9 cellular contexts compared by ENCODE assay signal in the genomic region with DNA sequence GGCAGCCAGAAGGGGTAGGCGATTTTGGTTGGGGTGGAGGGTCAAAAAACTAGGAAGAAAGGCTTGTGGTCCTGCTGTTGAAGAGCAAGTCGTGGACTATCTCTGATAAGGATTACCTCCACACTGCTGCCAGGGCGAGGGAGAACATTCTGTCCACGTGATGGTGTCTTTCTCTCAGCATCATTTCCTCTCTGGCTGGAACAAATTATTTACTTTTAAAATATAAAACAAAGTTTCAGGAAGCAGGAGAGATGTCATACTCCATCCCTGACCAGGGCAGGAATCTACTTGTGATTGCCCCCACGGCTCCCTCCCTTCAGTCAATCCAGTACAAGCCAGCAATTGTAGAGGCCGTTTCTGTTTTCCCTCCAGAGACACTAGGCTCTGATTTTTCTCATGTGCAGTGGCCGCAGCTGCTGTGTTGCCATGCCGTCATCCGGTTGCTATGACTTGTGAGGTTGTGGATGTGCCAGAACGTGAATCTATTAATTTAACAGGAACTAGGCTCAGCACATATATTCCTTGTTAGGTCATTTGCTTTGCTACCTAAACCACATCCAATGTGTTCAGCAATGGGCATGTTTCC.
A peak's percentile ranks its signal among the peaks of the same experiment; 100 is the strongest.
DNase-seq lines count a peak whose midpoint lies in the region; ATAC-seq and TF ChIP-seq lines count a peak whose summit lies in the region.
"Had no signal": no experiment of that assay in that cellular context is flagged by ENCODE, and none has a peak within 500 bp of the region (broad histone marks: within the 10 kb centered on the region; RNA-seq: fewer than 3 reads in every experiment).

No MANE protein-coding gene starts in this region.

- peaks cover 33% of the 10 kb centered on the region for H3K4me1 Mint-ChIP-seq in activated CD4-positive, alpha-beta T cell treated with anti-CD3 and anti-CD28 coated beads, Interleukin-2, amount 10 ng/mL, durations not matched to agents 24 days and 14 days

- intact Hi-C loops in adrenal gland (cut with DNase I) (no loop called here), heart left ventricle (cut with DNase I) (loop anchor here in 7 of 10 donors (5.0 to 10.0 kb wide), 3 partner anchors 37 to 65 kb away; no protein-coding TSS in a partner anchor), sciatic nerve (cut with DNase I) (no loop called here)
- intact Hi-C loops in activated CD4-positive, alpha-beta T cell treated with anti-CD3 and anti-CD28 coated beads, Interleukin-2, amount 10 ng/mL, durations not matched to agents 24 days and 14 days (cut with micrococcal nuclease) = loop anchor here (5.0 kb wide), 1 partner anchor 48 kb away; no protein-coding TSS in a partner anchor

- no peaks in the 10 kb centered on the region for H3K27me3 ChIP-seq in adrenal gland
- H3K27me3 ChIP-seq in heart left ventricle = no peaks in the 10 kb centered on the region

- H3K27me3 Mint-ChIP-seq in activated CD4-positive, alpha-beta T cell treated with anti-CD3 and anti-CD28 coated beads, Interleukin-2, amount 10 ng/mL, durations not matched to agents 24 days and 14 days = no peaks in the 10 kb centered on the region

- TF ChIP-seq CTCF in adrenal gland (IDR thresholded peaks at IDR 0.05) = no peak
- TF ChIP-seq CTCF in heart left ventricle (IDR thresholded peaks at IDR 0.05) = no peak

- H3K4me1 ChIP-seq in adrenal gland (replicated peaks in 1 of 2) (peaks cover 22 to 56% of the 10 kb centered on the region in 2 donors), heart left ventricle (peaks cover 11 to 64% (median 47%) of the 10 kb centered on the region in 12 donors)

- no peak overlapping the region for H3K4me3 Mint-ChIP-seq in activated CD4-positive, alpha-beta T cell treated with anti-CD3 and anti-CD28 coated beads, Interleukin-2, amount 10 ng/mL, durations not matched to agents 24 days and 14 days

- H3K36me3 ChIP-seq in adrenal gland (replicated peaks in 1 of 2) (no peaks in the 10 kb centered on the region), heart left ventricle (peaks cover 0 to 9% (median 0%) of the 10 kb centered on the region in 9 donors)

- H3K4me3 ChIP-seq in adrenal gland = no peak overlapping the region
- peak overlapping the region in 2 of 12 donors; percentile 4 to 13 for H3K4me3 ChIP-seq in heart left ventricle

- no peaks in the 10 kb centered on the region for H3K36me3 Mint-ChIP-seq in activated CD4-positive, alpha-beta T cell treated with anti-CD3 and anti-CD28 coated beads, Interleukin-2, amount 10 ng/mL, durations not matched to agents 24 days and 14 days (ENCODE audit: low read depth)

- DNase-seq in COLO829 (ENCODE audit: low spot score) (peak; percentile 21), adrenal gland (peak in 5 of 7 donors; percentile 31 to 91 (median 48)), heart left ventricle (peak; percentile 63 to 80 (median 76)), sciatic nerve (ENCODE audit: low spot score) (peak; percentile 82), NCI-H1092 treated with DMSO at 0.1 percent for 48 hours (lab: John Stamatoyannopoulos, UW) (no peak)
- DNase-seq in activated CD4-positive, alpha-beta T cell treated with anti-CD3 and anti-CD28 coated beads, Interleukin-2, amount 10 ng/mL, durations not matched to agents 24 days and 14 days = no peak
- DNase-seq: cerebellar nuclear complex had no signal

- H3K27ac Mint-ChIP-seq in activated CD4-positive, alpha-beta T cell treated with anti-CD3 and anti-CD28 coated beads, Interleukin-2, amount 10 ng/mL, durations not matched to agents 24 days and 14 days = no peak overlapping the region

- 55 to 73% (median 59%) methylated on average over 10 of the region's 10 CpGs for WGBS in adrenal gland, 4 donors
- 29 to 49% (median 40%) methylated on average over 10 of the region's 10 CpGs for WGBS in heart left ventricle, 4 donors

- peak; percentile 27 to 75 (median 40) for ATAC-seq in heart left ventricle
- ATAC-seq in sciatic nerve = peak; percentile 80
- no peak for ATAC-seq in GM21737 (IDR thresholded peaks at IDR 0.05; ENCODE audit: unreplicated experiment)
- ATAC-seq in HG03432 (IDR thresholded peaks at IDR 0.05; ENCODE audit: unreplicated experiment) = no peak

- peak overlapping the region in 4 of 5 donors; percentile 40 to 99 (median 80) for H3K27ac ChIP-seq in adrenal gland
- H3K27ac ChIP-seq in heart left ventricle = peak overlapping the region; percentile 55 to 100 (median 98)

- H3K9me3 ChIP-seq in adrenal gland (replicated peaks in 1 of 3) (no peaks in the 10 kb centered on the region), heart left ventricle (no peaks in the 10 kb centered on the region)

- H3K9me3 Mint-ChIP-seq in activated CD4-positive, alpha-beta T cell treated with anti-CD3 and anti-CD28 coated beads, Interleukin-2, amount 10 ng/mL, durations not matched to agents 24 days and 14 days = no peaks in the 10 kb centered on the region

- TF ChIP-seq POLR2A in adrenal gland (IDR thresholded peaks at IDR 0.05) (peak in 1 of 2 donors; percentile 38), heart left ventricle (IDR thresholded peaks at IDR 0.05) (peak in 1 of 2 donors; percentile 34)

Comparison
In these comparisons a context has a peak if more than half of its experiments do, and no peak if none do; other contexts are left out.
1. DNase-seq: peak in COLO829 (single experiment), adrenal gland (5 of 7), heart left ventricle (5 of 5) and sciatic nerve (single experiment); none in activated CD4-positive, alpha-beta T cell treated with anti-CD3 and anti-CD28 coated beads, Interleukin-2, amount 10 ng/mL, durations not matched to agents 24 days and 14 days (single experiment) and NCI-H1092 treated with DMSO at 0.1 percent for 48 hours (single experiment).
2. ATAC-seq: peak in heart left ventricle (4 of 4) and sciatic nerve (single experiment); none in GM21737 (single experiment) and HG03432 (single experiment).
3. intact Hi-C loops: an anchor here in heart left ventricle (5.0 to 10.0 kb wide) and activated CD4-positive, alpha-beta T cell treated with anti-CD3 and anti-CD28 coated beads, Interleukin-2, amount 10 ng/mL, durations not matched to agents 24 days and 14 days (5.0 kb wide); none called in adrenal gland and sciatic nerve.